Comparison of ENCODE assay signal across 8 cellular contexts in the genomic region with DNA sequence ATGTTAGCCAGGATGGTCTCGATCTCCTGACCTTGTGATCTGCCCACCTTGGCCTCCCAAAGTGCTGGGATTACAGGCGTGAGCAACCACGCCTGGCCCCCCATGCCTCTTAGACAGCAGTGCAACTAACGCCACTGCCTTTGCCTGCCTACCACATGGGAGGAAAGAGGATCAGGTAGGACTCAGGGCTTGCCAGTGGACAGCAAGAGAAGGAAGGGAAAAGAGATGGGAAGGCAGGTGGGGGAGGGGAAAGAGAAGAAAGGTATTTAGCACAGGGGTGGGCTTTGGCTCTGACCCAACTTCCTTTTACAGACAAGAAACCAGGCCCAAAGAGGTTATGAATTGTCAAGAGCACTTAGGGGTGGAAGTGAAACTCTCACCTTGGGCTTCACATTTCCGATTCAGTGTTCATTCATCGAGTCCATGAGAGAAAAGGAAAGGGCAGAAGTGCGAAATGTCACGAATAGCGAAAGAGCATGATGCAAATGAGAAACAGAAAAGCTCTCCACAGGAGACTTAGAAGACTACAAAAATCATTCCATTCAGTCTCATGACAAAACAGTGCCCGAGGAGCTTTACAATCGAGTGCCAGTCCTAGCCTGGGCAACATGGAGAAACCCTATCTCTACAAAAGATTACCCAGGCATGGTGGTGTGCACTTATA. TPM values are rescaled to one million over a fixed set of nuclear protein-coding genes. Genes with fewer than 3 reads are reported as not detected.
DNase-seq lines count a peak whose midpoint lies in the region; ATAC-seq and TF ChIP-seq lines count a peak whose summit lies in the region.

No MANE protein-coding gene starts in this region.

- H3K36me3 Mint-ChIP-seq in CD8-positive, alpha-beta memory T cell: peaks cover 0 to 3% (median 0%) of the 10 kb centered on the region in 3 donors
- no peaks in the 10 kb centered on the region for H3K36me3 Mint-ChIP-seq in activated naive CD4-positive, alpha-beta T cell treated with anti-CD3 and anti-CD28 coated beads, Interleukin-2, amount 10 ng/mL, durations not matched to agents 7 days and 5 days

- H3K27me3 ChIP-seq in CD8-positive, alpha-beta memory T cell (ENCODE audit: insufficient read depth, low read length, poor library complexity, severe bottlenecking): no peaks in the 10 kb centered on the region
- no peaks in the 10 kb centered on the region for H3K27me3 ChIP-seq in gastroesophageal sphincter

- H3K27ac ChIP-seq in CD8-positive, alpha-beta memory T cell (ENCODE audit: low read depth, low read length): no peak overlapping the region
- H3K27ac ChIP-seq in gastroesophageal sphincter: no peak overlapping the region

- H3K9me3 Mint-ChIP-seq in CD8-positive, alpha-beta memory T cell: no peaks in the 10 kb centered on the region
- H3K9me3 Mint-ChIP-seq in activated naive CD4-positive, alpha-beta T cell treated with anti-CD3 and anti-CD28 coated beads, Interleukin-2, amount 10 ng/mL, durations not matched to agents 7 days and 5 days: no peaks in the 10 kb centered on the region

- peak overlapping the region; percentile 6 to 85 (median 77) for H3K4me3 Mint-ChIP-seq in CD8-positive, alpha-beta memory T cell
- peak overlapping the region; percentile 5 for H3K4me3 Mint-ChIP-seq in activated naive CD4-positive, alpha-beta T cell treated with anti-CD3 and anti-CD28 coated beads, Interleukin-2, amount 10 ng/mL, durations not matched to agents 7 days and 5 days

- WGBS in gastroesophageal sphincter (ENCODE audit: low coverage in 1 of 2), 2 donors: 88 to 94% methylated on average over 6 to 7 of the region's 11 CpGs

- H3K27ac Mint-ChIP-seq in CD8-positive, alpha-beta memory T cell: peak overlapping the region in 6 of 8 donors; percentile 42 to 88 (median 78)
- H3K27ac Mint-ChIP-seq in activated naive CD4-positive, alpha-beta T cell treated with anti-CD3 and anti-CD28 coated beads, Interleukin-2, amount 10 ng/mL, durations not matched to agents 7 days and 5 days: peak overlapping the region; percentile 89

- peak in 1 of 5 donors; percentile 56 for DNase-seq in CD8-positive, alpha-beta memory T cell
- DNase-seq in activated naive CD4-positive, alpha-beta T cell treated with anti-CD3 and anti-CD28 coated beads, Interleukin-2, amount 10 ng/mL, durations not matched to agents 7 days and 5 days: peak; percentile 50
- DNase-seq in SHP77 (lab: John Stamatoyannopoulos, UW): no peak
- DNase-seq in Kasumi-1 (lab: John Stamatoyannopoulos, UW): no peak
- DNase-seq in C1 segment of cervical spinal cord (lab: John Stamatoyannopoulos, UW): no peak

- no peaks in the 10 kb centered on the region for H3K36me3 ChIP-seq in CD8-positive, alpha-beta memory T cell (ENCODE audit: insufficient read depth, low read length)
- no peaks in the 10 kb centered on the region for H3K36me3 ChIP-seq in gastroesophageal sphincter

- H3K27me3 Mint-ChIP-seq in CD8-positive, alpha-beta memory T cell: peaks cover 1 to 3% of the 10 kb centered on the region in 2 donors
- peaks cover 25% of the 10 kb centered on the region for H3K27me3 Mint-ChIP-seq in activated naive CD4-positive, alpha-beta T cell treated with anti-CD3 and anti-CD28 coated beads, Interleukin-2, amount 10 ng/mL, durations not matched to agents 7 days and 5 days

- no peak for TF ChIP-seq POLR2A in gastroesophageal sphincter (IDR thresholded peaks at IDR 0.05)

- CTCF ChIA-PET in CD8-positive, alpha-beta memory T cell (lab: Charles Lee): interaction anchor here (2.0 to 3.0 kb wide), 2 partner anchors 27 to 61 kb away, joined by 4 to 13 read pairs; no protein-coding TSS in a partner anchor
- CTCF ChIA-PET in activated naive CD4-positive, alpha-beta T cell treated with anti-CD3 and anti-CD28 coated beads, Interleukin-2, amount 10 ng/mL, durations not matched to agents 7 days and 5 days (lab: Charles Lee): interaction anchor here (1.1 to 3.4 kb wide), 8 partner anchors 19 to 60 kb away, joined by 3 to 22 read pairs (median 10); partner anchors contain the start of gene CDK5R1

- peaks cover 54 to 63% (median 55%) of the 10 kb centered on the region in 3 donors for H3K4me1 Mint-ChIP-seq in CD8-positive, alpha-beta memory T cell
- H3K4me1 Mint-ChIP-seq in activated naive CD4-positive, alpha-beta T cell treated with anti-CD3 and anti-CD28 coated beads, Interleukin-2, amount 10 ng/mL, durations not matched to agents 7 days and 5 days: peaks cover 71% of the 10 kb centered on the region

- H3K4me1 ChIP-seq in CD8-positive, alpha-beta memory T cell (ENCODE audit: insufficient read depth, low read length): peaks cover 48% of the 10 kb centered on the region
- H3K4me1 ChIP-seq in gastroesophageal sphincter: peaks cover 0 to 20% (median 9%) of the 10 kb centered on the region in 3 donors

- peak overlapping the region; percentile 14 for H3K4me3 ChIP-seq in CD8-positive, alpha-beta memory T cell (ENCODE audit: low read length)
- H3K4me3 ChIP-seq in gastroesophageal sphincter: no peak overlapping the region

- TF ChIP-seq EP300 in gastroesophageal sphincter (IDR thresholded peaks at IDR 0.05): no peak

- no peaks in the 10 kb centered on the region for H3K9me3 ChIP-seq in CD8-positive, alpha-beta memory T cell (ENCODE audit: low read length)
- no peaks in the 10 kb centered on the region for H3K9me3 ChIP-seq in gastroesophageal sphincter

- no peak for TF ChIP-seq CTCF in gastroesophageal sphincter (IDR thresholded peaks at IDR 0.05)

- POLR2A ChIA-PET in CD8-positive, alpha-beta memory T cell (lab: Charles Lee): interaction anchor here (1.0 to 1.3 kb wide), 2 partner anchors 36 kb away, joined by 3 to 4 read pairs; partner anchors contain the start of gene CDK5R1

- ATAC-seq in GM19397 (IDR thresholded peaks at IDR 0.05; ENCODE audit: unreplicated experiment) (peak; percentile 54), HG03354 (IDR thresholded peaks at IDR 0.05; ENCODE audit: poor library complexity, severe bottlenecking, unreplicated experiment) (peak; percentile 60), gastroesophageal sphincter (no peak)

RNA-seq across cellular contexts. Expression of gene CDK5R1, which starts 36.4 kb away (rescaled TPM):
- 1 to 10 TPM; 6.8 to 7.0 TPM for total RNA-seq in CD8-positive, alpha-beta memory T cell
- 6.0 TPM for polyA plus RNA-seq in CD8-positive, alpha-beta memory T cell
- 1 to 10 TPM in 2 of 4 donors, under 1 TPM in 1, not detected in 1; 0.54 to 1.5 (median 1.0) TPM for total RNA-seq in gastroesophageal sphincter
